In genomic region chr14:94081386-94081820, GRCh38 we compare ENCODE assay signal across 8 cellular contexts. TPM values are rescaled to one million over a fixed set of nuclear protein-coding genes. Genes with fewer than 3 reads are reported as not detected.
A peak's percentile ranks its signal among the peaks of the same experiment; 100 is the strongest.
DNase-seq lines count a peak whose midpoint lies in the region; ATAC-seq and TF ChIP-seq lines count a peak whose summit lies in the region.

No MANE protein-coding gene starts in this region.

- peak overlapping the region; percentile 20 for H3K9ac ChIP-seq in rectal smooth muscle tissue (ENCODE audit: low read length)

- no peak for TF ChIP-seq CTCF in fibroblast of the aortic adventitia (IDR thresholded peaks at IDR 0.05; ENCODE audit: insufficient read depth, low read length)

- peak; percentile 40 for ATAC-seq in HG02938 (IDR thresholded peaks at IDR 0.05; ENCODE audit: unreplicated experiment)
- ATAC-seq in SK-N-SH treated with all-trans-retinoic acid at 6 μM for 48 hours = peak; percentile 42
- ATAC-seq in GM21786 (IDR thresholded peaks at IDR 0.05; ENCODE audit: unreplicated experiment) = no peak

- peak overlapping the region; percentile 91 for H3K27ac ChIP-seq in rectal smooth muscle tissue (ENCODE audit: low read depth, low read length)

- peaks cover 14% of the 10 kb centered on the region for H3K36me3 ChIP-seq in rectal smooth muscle tissue (ENCODE audit: control insufficient read depth, insufficient read depth, low read length)

- H3K4me1 ChIP-seq in rectal smooth muscle tissue (ENCODE audit: control insufficient read depth, insufficient read depth, low read length) = peaks cover 25% of the 10 kb centered on the region

- H3K4me3 ChIP-seq in fibroblast of the aortic adventitia (ENCODE audit: low read depth, low read length) = peak overlapping the region; percentile 92
- H3K4me3 ChIP-seq in rectal smooth muscle tissue (ENCODE audit: low read length) = peak overlapping the region; percentile 85

- no peaks in the 10 kb centered on the region for H3K27me3 ChIP-seq in rectal smooth muscle tissue (ENCODE audit: control insufficient read depth, insufficient read depth, low read length)

- DNase-seq in NOMO-1 treated with DMSO at 0.1 percent for 48 hours (lab: John Stamatoyannopoulos, UW; ENCODE audit: unreplicated experiment) = peak; percentile 22
- DNase-seq in NOMO-1 (lab: John Stamatoyannopoulos, UW; ENCODE audit: unreplicated experiment in 2 of 2) = no peak
- DNase-seq in fibroblast of the aortic adventitia (ENCODE audit: low read depth) = no peak
- DNase-seq in T-helper 9 cell = no peak

TF ChIP-seq in SK-N-SH treated with all-trans-retinoic acid at 6 μM for 48 hours, 23 proteins besides CTCF, POLR2A, EP300 and RAD21:
- TF ChIP-seq, protein P1, sequence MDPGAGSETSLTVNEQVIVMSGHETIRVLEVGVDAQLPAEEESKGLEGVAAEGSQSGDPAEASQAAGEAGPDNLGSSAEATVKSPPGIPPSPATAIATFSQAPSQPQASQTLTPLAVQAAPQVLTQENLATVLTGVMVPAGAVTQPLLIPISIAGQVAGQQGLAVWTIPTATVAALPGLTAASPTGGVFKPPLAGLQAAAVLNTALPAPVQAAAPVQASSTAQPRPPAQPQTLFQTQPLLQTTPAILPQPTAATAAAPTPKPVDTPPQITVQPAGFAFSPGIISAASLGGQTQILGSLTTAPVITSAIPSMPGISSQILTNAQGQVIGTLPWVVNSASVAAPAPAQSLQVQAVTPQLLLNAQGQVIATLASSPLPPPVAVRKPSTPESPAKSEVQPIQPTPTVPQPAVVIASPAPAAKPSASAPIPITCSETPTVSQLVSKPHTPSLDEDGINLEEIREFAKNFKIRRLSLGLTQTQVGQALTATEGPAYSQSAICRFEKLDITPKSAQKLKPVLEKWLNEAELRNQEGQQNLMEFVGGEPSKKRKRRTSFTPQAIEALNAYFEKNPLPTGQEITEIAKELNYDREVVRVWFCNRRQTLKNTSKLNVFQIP (CRISPR knock-in tag; IDR thresholded peaks at IDR 0.05; ENCODE audit: borderline replicate concordance, low read depth) = no peak
- TF ChIP-seq BACH2 (CRISPR knock-in tag; IDR thresholded peaks at IDR 0.05; ENCODE audit: borderline replicate concordance) (no peak), RARB (CRISPR knock-in tag; IDR thresholded peaks at IDR 0.05) (no peak), GLIS3 (CRISPR knock-in tag; IDR thresholded peaks at IDR 0.05) (no peak), OSR1 (CRISPR knock-in tag; IDR thresholded peaks at IDR 0.05) (no peak), CREB5 (CRISPR knock-in tag; IDR thresholded peaks at IDR 0.05; ENCODE audit: low read depth) (no peak), ZNF8 (CRISPR knock-in tag; IDR thresholded peaks at IDR 0.05) (no peak), ESRRG (CRISPR knock-in tag; IDR thresholded peaks at IDR 0.05) (no peak)

RNA-seq across cellular contexts. Expression of gene IFI27L1, which starts 0.3 kb away (rescaled TPM):
- 8.9 and 12.2 TPM in 2 replicates for total RNA-seq in fibroblast of the aortic adventitia (ENCODE audit: low replicate concordance)

RNA-seq across cellular contexts. Expression of gene DDX24, which starts 0.4 kb away (rescaled TPM):
- 130 and 446 TPM in 2 replicates for total RNA-seq in fibroblast of the aortic adventitia (ENCODE audit: low replicate concordance)

RNA-seq across cellular contexts. Expression of gene IFI27, which starts 29.1 kb away (rescaled TPM):
- total RNA-seq in fibroblast of the aortic adventitia (ENCODE audit: low replicate concordance) = 20.2 and 78.2 TPM in 2 replicates

RNA-seq across cellular contexts. Expression of gene IFI27L2, which starts 48.0 kb away (rescaled TPM):
- total RNA-seq in fibroblast of the aortic adventitia (ENCODE audit: low replicate concordance) = 107 and 247 TPM in 2 replicates

RNA-seq across cellular contexts. Expression of gene OTUB2, which starts 55.3 kb away (rescaled TPM):
- total RNA-seq in fibroblast of the aortic adventitia (ENCODE audit: low replicate concordance) = 2.5 and 2.8 TPM in 2 replicates
